Comparison of ENCODE assay signal across 16 cellular contexts in the genomic region with DNA sequence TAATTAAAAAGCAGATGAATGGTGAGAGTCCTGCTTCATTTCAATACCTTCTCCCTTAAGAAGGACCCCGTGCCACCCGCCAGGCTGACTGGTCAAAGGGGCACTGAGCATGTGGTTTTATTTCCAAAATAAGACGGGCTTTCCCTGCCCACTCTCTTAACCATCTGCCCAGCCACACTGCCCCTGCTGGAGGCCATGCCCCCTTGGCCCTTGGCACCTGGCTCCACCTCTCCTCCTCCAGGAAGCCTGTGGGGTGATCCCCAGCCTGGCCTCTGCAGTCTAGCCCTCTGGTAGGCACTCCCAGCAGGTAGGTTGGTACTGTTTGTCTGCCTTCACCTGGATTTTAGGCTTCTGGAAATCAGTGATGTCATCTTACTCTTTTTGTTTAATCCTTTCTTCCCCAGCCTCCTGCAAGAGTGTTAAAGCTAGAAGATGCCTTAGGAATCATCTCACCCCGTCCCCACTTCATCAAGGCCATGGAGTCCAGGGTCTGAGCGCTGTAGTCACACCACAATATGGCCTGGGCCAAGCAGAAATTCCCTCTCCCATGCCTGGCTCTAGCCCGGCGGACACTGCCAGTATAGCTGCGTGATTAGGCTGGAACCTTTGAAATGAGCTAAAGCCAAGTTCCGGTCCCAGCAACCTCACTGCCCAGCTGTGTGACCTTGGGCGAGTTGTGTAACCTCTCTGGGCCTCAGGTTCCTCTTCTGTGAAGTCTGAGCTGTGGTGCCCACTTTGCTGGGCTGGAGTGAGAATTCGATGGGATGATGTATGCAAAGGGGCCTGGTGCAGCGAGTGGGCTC.
DNase-seq lines count a peak whose midpoint lies in the region; ATAC-seq and TF ChIP-seq lines count a peak whose summit lies in the region.
"Had no signal": no experiment of that assay in that cellular context is flagged by ENCODE, and none has a peak within 500 bp of the region (broad histone marks: within the 10 kb centered on the region; RNA-seq: fewer than 3 reads in every experiment).

No MANE protein-coding gene starts in this region.

- intact Hi-C loops in heart right ventricle (cut with DNase I) = loop anchor here in 1 of 10 donors (10.0 kb wide), 1 partner anchor 212 kb away; no protein-coding TSS in a partner anchor

- H3K27me3 ChIP-seq in right atrium auricular region (no peaks in the 10 kb centered on the region), heart right ventricle (no peaks in the 10 kb centered on the region), neuronal stem cell (ENCODE audit: control insufficient read depth in 3 of 3, insufficient read depth in 3 of 3, low read depth in 1 of 3, low read length in 3 of 3) (no peaks in the 10 kb centered on the region)

- H3K79me1 ChIP-seq in neuronal stem cell (ENCODE audit: low read depth, low read length) = peaks cover 13% of the 10 kb centered on the region

- H4K91ac ChIP-seq in neuronal stem cell (ENCODE audit: low read depth, low read length, poor library complexity) = no peak overlapping the region

- 79 to 88% methylated on average over 12 of the region's 12 CpGs for WGBS in heart right ventricle, 2 donors
- WGBS in neuronal stem cell (ENCODE audit: extremely low coverage in 2 of 2, insufficient read length in 2 of 2, insufficient replicate concordance in 1 of 2), 2 donors = no CpG with 5 or more reads among the region's 12 CpGs

- H3K36me3 ChIP-seq in right atrium auricular region (peaks cover 11% of the 10 kb centered on the region), heart right ventricle (peaks cover 0 to 25% (median 8%) of the 10 kb centered on the region in 9 donors), neuronal stem cell (replicated peaks in 1 of 2; ENCODE audit: control insufficient read depth in 2 of 2, insufficient read depth in 2 of 2, low read length in 2 of 2) (peaks cover 2 to 45% of the 10 kb centered on the region in 2 donors)

- no peak overlapping the region for H3K4ac ChIP-seq in neuronal stem cell (ENCODE audit: low read length)

- no peak overlapping the region for H3K14ac ChIP-seq in neuronal stem cell (ENCODE audit: low read length)

- peak overlapping the region; percentile 22 for H3K23ac ChIP-seq in neuronal stem cell (ENCODE audit: low read depth, low read length, poor library complexity)

- H2BK120ac ChIP-seq in neuronal stem cell (ENCODE audit: low read depth, low read length) = no peak overlapping the region

- H2AK5ac ChIP-seq in neuronal stem cell (ENCODE audit: low read depth, low read length) = peak overlapping the region; percentile 38

- no peak overlapping the region for H3K27ac Mint-ChIP-seq in endothelial cell (ENCODE audit: unreplicated experiment)
- H3K27ac Mint-ChIP-seq: effector memory CD8-positive, alpha-beta T cell; memory B cell; stimulated activated naive CD8-positive, alpha-beta T cell treated with anti-CD3 and anti-CD28 coated beads, Interleukin-15, Interleukin-2, amounts not matched to agents 100 ng/mL and 50 ng/mL, for 24 hours had no signal

- peaks cover 42% of the 10 kb centered on the region for H3K4me1 Mint-ChIP-seq in endothelial cell (ENCODE audit: unreplicated experiment)
- H3K4me1 Mint-ChIP-seq: memory B cell had no signal

- no peak overlapping the region for H4K8ac ChIP-seq in neuronal stem cell (ENCODE audit: low read depth, low read length)

- no peak overlapping the region for H2BK5ac ChIP-seq in neuronal stem cell (ENCODE audit: low read length)

- TF ChIP-seq CTCF in right atrium auricular region (IDR thresholded peaks at IDR 0.05) (no peak), heart right ventricle (IDR thresholded peaks at IDR 0.05) (no peak), endothelial cell (IDR thresholded peaks at IDR 0.05; ENCODE audit: unreplicated experiment) (no peak)

- peaks cover 25% of the 10 kb centered on the region for H3K27me3 Mint-ChIP-seq in endothelial cell (ENCODE audit: unreplicated experiment)
- H3K27me3 Mint-ChIP-seq: effector memory CD8-positive, alpha-beta T cell; stimulated activated naive CD8-positive, alpha-beta T cell treated with anti-CD3 and anti-CD28 coated beads, Interleukin-15, Interleukin-2, amounts not matched to agents 100 ng/mL and 50 ng/mL, for 24 hours had no signal

- no peaks in the 10 kb centered on the region for H3K9me3 Mint-ChIP-seq in endothelial cell (ENCODE audit: unreplicated experiment)
- H3K9me3 Mint-ChIP-seq: effector memory CD8-positive, alpha-beta T cell; stimulated activated naive CD8-positive, alpha-beta T cell treated with anti-CD3 and anti-CD28 coated beads, Interleukin-15, Interleukin-2, amounts not matched to agents 100 ng/mL and 50 ng/mL, for 24 hours had no signal

- H3K27ac ChIP-seq in right atrium auricular region (peak overlapping the region; percentile 64 to 71), heart right ventricle (peak overlapping the region in 4 of 10 donors; percentile 53 to 91 (median 72)), neuronal stem cell (replicated peaks; ENCODE audit: low read length) (no peak overlapping the region)

- H2BK15ac ChIP-seq in neuronal stem cell (ENCODE audit: low read length) = peak overlapping the region; percentile 6

- ATAC-seq in heart right ventricle (no peak), HG03175 (IDR thresholded peaks at IDR 0.05; ENCODE audit: unreplicated experiment) (no peak), GM19035 (IDR thresholded peaks at IDR 0.05; ENCODE audit: unreplicated experiment) (no peak)
- ATAC-seq: effector memory CD8-positive, alpha-beta T cell; Panc1 had no signal

- H2BK12ac ChIP-seq in neuronal stem cell (ENCODE audit: low read length) = no peak overlapping the region

- H3K4me3 Mint-ChIP-seq in endothelial cell (ENCODE audit: unreplicated experiment) = peak overlapping the region; percentile 49
- H3K4me3 Mint-ChIP-seq: effector memory CD8-positive, alpha-beta T cell; memory B cell; stimulated activated naive CD8-positive, alpha-beta T cell treated with anti-CD3 and anti-CD28 coated beads, Interleukin-15, Interleukin-2, amounts not matched to agents 100 ng/mL and 50 ng/mL, for 24 hours had no signal

- H3K36me3 Mint-ChIP-seq in endothelial cell (ENCODE audit: low read depth, unreplicated experiment) = peaks cover 7% of the 10 kb centered on the region
- H3K36me3 Mint-ChIP-seq: memory B cell had no signal

- H3K4me2 ChIP-seq in neuronal stem cell (ENCODE audit: insufficient read depth, low read length, poor library complexity, severe bottlenecking) = no peak overlapping the region

- DNase-seq in right atrium auricular region (ENCODE audit: low spot score) (no peak), heart right ventricle (no peak), endothelial cell (ENCODE audit: low spot score) (no peak), neuronal stem cell (ENCODE audit: low spot score) (no peak), globus pallidus (ENCODE audit: low spot score) (no peak), COLO668 (lab: John Stamatoyannopoulos, UW; ENCODE audit: unreplicated experiment) (no peak)
- DNase-seq: ACHN; activated effector memory CD4-positive, alpha-beta T cell treated with anti-CD3 and anti-CD28 coated beads, Interleukin-2, amount 50 U/mL, for 16 hours; effector memory CD8-positive, alpha-beta T cell; NCI-H146; NCI-H524 had no signal

- H3K4me3 ChIP-seq in right atrium auricular region (no peak overlapping the region), heart right ventricle (no peak overlapping the region), neuronal stem cell (ENCODE audit: low read length in 2 of 2) (no peak overlapping the region)

- H3K18ac ChIP-seq in neuronal stem cell (ENCODE audit: low read length) = no peak overlapping the region

- no peaks in the 10 kb centered on the region for H3K9me3 ChIP-seq in right atrium auricular region
- H3K9me3 ChIP-seq in heart right ventricle = peaks cover 0 to 6% (median 0%) of the 10 kb centered on the region in 11 donors
- peaks cover 0 to 4% of the 10 kb centered on the region in 2 donors for H3K9me3 ChIP-seq in neuronal stem cell (replicated peaks in 1 of 2; ENCODE audit: control insufficient read depth in 2 of 2, insufficient read depth in 1 of 2, low read depth in 1 of 2, low read length in 2 of 2)

- H2AFZ ChIP-seq in neuronal stem cell (ENCODE audit: low read length) = no peak overlapping the region

- no peak overlapping the region for H3K9ac ChIP-seq in neuronal stem cell (ENCODE audit: low read depth, low read length, poor library complexity)

- H3K4me1 ChIP-seq in right atrium auricular region (peaks cover 0 to 99% of the 10 kb centered on the region in 2 donors), heart right ventricle (peaks cover 67 to 100% (median 98%) of the 10 kb centered on the region in 9 donors), neuronal stem cell (ENCODE audit: control insufficient read depth in 2 of 2, insufficient read depth in 1 of 2, low read depth in 1 of 2, low read length in 2 of 2) (peaks cover 34 to 61% of the 10 kb centered on the region in 2 donors)
